1 cellular context compared by ENCODE assay signal in genomic region chr2:65436169-65436824, GRCh38.
TF ChIP-seq lines count a peak whose summit lies in the region.

No MANE protein-coding gene starts in this region.

TF ChIP-seq in HEK293, 187 proteins besides CTCF, POLR2A, EP300 and RAD21 (continued from another document):
- TF ChIP-seq ZBTB10 (tag by site-specific recombination; IDR thresholded peaks at IDR 0.05) (peak; percentile 78; the same call in 1 of the 2 replicates), ZBTB17 (tag by site-specific recombination; IDR thresholded peaks at IDR 0.05) (peak; percentile 87)
